ENCODE assay signal across 11 cellular contexts in the genomic region with DNA sequence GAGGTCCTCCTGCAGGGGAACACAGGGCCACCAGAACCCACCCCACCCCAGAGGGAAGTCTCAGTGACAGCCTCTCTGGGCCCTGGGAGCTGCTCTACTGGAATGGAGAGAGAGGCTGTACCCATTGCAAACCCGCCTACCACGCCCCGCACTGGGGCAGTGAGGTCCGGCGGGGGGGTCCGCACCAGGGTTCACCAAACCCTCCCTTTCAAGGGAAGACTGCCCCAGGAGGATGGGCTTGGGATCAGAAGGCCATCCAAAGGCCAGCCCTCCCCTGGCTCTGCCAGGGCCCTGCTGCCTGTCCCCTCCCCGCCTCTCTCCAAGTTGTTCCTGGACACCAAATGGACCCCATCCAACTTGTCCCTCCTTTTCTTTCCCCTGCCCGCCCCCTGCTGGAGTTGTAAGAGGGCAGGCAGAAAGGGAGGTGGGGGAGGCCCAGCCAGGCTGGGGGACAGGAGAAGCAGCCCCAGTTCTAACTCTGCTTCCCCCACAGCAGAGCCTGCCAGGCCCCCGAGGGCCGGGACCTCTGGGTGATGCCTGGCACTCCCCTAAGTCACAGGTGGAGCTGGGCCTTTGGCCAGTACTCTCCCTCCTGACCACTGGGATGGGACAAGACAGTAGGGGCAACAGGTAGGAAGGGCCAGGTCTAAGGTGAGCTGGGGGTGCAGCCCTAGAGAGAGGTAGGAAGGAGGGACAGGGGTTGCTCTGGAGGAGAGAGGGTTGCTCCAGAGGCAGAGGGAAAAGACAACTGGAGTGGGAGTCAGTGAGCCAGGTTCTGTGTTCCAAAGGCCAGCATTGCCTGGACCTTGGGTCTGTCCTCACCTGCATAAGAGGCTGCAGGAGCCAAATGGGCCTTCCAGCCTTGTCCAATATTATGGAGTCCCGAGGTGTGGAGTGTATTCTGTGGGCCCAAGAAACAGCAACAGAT. TPM values are rescaled to one million over a fixed set of nuclear protein-coding genes. Genes with fewer than 3 reads are reported as not detected.
DNase-seq lines count a peak whose midpoint lies in the region; ATAC-seq and TF ChIP-seq lines count a peak whose summit lies in the region.
"Had no signal": no experiment of that assay in that cellular context is flagged by ENCODE, and none has a peak within 500 bp of the region (broad histone marks: within the 10 kb centered on the region; RNA-seq: fewer than 3 reads in every experiment).

No MANE protein-coding gene starts in this region.

- H3K27ac Mint-ChIP-seq in Caco-2 (ENCODE audit: unreplicated experiment) (no peak overlapping the region), progenitor cell of endocrine pancreas (peak overlapping the region; percentile 69)
- H3K27ac Mint-ChIP-seq: activated naive CD8-positive, alpha-beta T cell treated with anti-CD3 and anti-CD28 coated beads, Interleukin-2, amount 50 U/mL, for 24 hours; nephron progenitor cell had no signal

- dilution Hi-C loops in IMR-90 (cut with HindIII; ENCODE audit: low sequenced_read_pairs, unreplicated experiment), result no loop called here

- H3K9me3 ChIP-seq in Caco-2 (peaks cover 5% of the 10 kb centered on the region; the same call in 1 of the 2 replicates), IMR-90 (ENCODE audit: control insufficient read depth, insufficient read depth, low read length) (peaks cover 12% of the 10 kb centered on the region; the same call in 1 of the 2 replicates)

- no TSS peak for BruUV-seq in Caco-2 (replicated peaks; lab: Mats Ljungman, UMichigan)
- no TSS peak for BruUV-seq in IMR-90 (replicated peaks; lab: Mats Ljungman, UMichigan)

- no peak overlapping the region for H2BK120ac ChIP-seq in IMR-90 (ENCODE audit: low read depth, low read length)

- TF ChIP-seq RAD21 in IMR-90 (IDR thresholded peaks at IDR 0.05; ENCODE audit: low read length), result no peak

- H2BK15ac ChIP-seq in IMR-90 (ENCODE audit: low read depth, low read length), result no peak overlapping the region

- no peak overlapping the region for H3K18ac ChIP-seq in IMR-90 (ENCODE audit: low read depth, low read length)

- H4K20me1 ChIP-seq in IMR-90 (ENCODE audit: insufficient read depth, low read length), result no peaks in the 10 kb centered on the region

- peaks cover 13% of the 10 kb centered on the region for H3K27me3 Mint-ChIP-seq in Caco-2 (ENCODE audit: insufficient read depth, unreplicated experiment)
- peaks cover 52% of the 10 kb centered on the region for H3K27me3 Mint-ChIP-seq in progenitor cell of endocrine pancreas

- H3K27me3 ChIP-seq in Caco-2 (replicated peaks; ENCODE audit: control insufficient read depth, insufficient read depth, low read length) (peaks cover 3% of the 10 kb centered on the region; the same call in 1 of the 2 replicates), IMR-90 (ENCODE audit: control insufficient read depth, insufficient read depth, low read length) (peaks cover 45% of the 10 kb centered on the region; the same call in 1 of the 2 replicates)

- H3K4me1 Mint-ChIP-seq in Caco-2 (ENCODE audit: low read depth, unreplicated experiment) (peaks cover 10% of the 10 kb centered on the region), progenitor cell of endocrine pancreas (ENCODE audit: low read depth) (peaks cover 5% of the 10 kb centered on the region)

- no peak overlapping the region for H3K56ac ChIP-seq in IMR-90 (ENCODE audit: extremely low read depth, insufficient read depth, low read length)

- peak in 1 of 2 experiments; percentile 23 for DNase-seq in Caco-2
- DNase-seq in IMR-90, result no peak
- DNase-seq in fibroblast of villous mesenchyme (ENCODE audit: low read depth), result peak; percentile 6
- no peak for DNase-seq in progenitor cell of endocrine pancreas (ENCODE audit: low spot score, unreplicated experiment)
- DNase-seq in CD1c-positive myeloid dendritic cell (ENCODE audit: extremely low spot score), result no peak
- no peak for DNase-seq in H4 (ENCODE audit: low spot score)
- DNase-seq in omental fat pad (ENCODE audit: low spot score), result no peak
- DNase-seq: activated naive CD8-positive, alpha-beta T cell treated with anti-CD3 and anti-CD28 coated beads, Interleukin-2, amount 50 U/mL, for 24 hours; GF-D8; nephron progenitor cell had no signal

- intact Hi-C loops in Caco-2 (cut with micrococcal nuclease; ENCODE audit: unreplicated experiment) (no loop called here), IMR-90 (cut with micrococcal nuclease) (no loop called here)

- in situ Hi-C loops in IMR-90 (cut with MboI; ENCODE audit: low sequenced_read_pairs), result no loop called here

- TF ChIP-seq POLR2A in IMR-90 (IDR thresholded peaks at IDR 0.05; ENCODE audit: low read depth, low read length), result no peak

- no peak overlapping the region for H2BK5ac ChIP-seq in IMR-90 (ENCODE audit: low read depth, low read length, poor library complexity, severe bottlenecking)

- TF ChIP-seq CTCF in Caco-2 (IDR thresholded peaks at IDR 0.05; ENCODE audit: insufficient read depth in 1 of 2, low read depth in 1 of 2, low read length in 1 of 2, severe bottlenecking in 1 of 2, unreplicated experiment in 1 of 2) (no peak), IMR-90 (conservative IDR thresholded peaks at IDR 0.05; ENCODE audit: low read depth, low read length) (peak; percentile 10; the same call in 1 of the 2 replicates), fibroblast of villous mesenchyme (IDR thresholded peaks at IDR 0.05; ENCODE audit: insufficient read depth, low read depth, low read length) (peak; percentile 21), progenitor cell of endocrine pancreas (IDR thresholded peaks at IDR 0.05; ENCODE audit: unreplicated experiment) (no peak), omental fat pad (IDR thresholded peaks at IDR 0.05) (no peak)

- H3K4me3 Mint-ChIP-seq in Caco-2 (ENCODE audit: unreplicated experiment), result peak overlapping the region; percentile 37
- H3K4me3 Mint-ChIP-seq in progenitor cell of endocrine pancreas (ENCODE audit: low read depth), result peak overlapping the region; percentile 56
- H3K4me3 Mint-ChIP-seq: activated naive CD8-positive, alpha-beta T cell treated with anti-CD3 and anti-CD28 coated beads, Interleukin-2, amount 50 U/mL, for 24 hours; nephron progenitor cell had no signal

- no peak overlapping the region for H2AK5ac ChIP-seq in IMR-90 (ENCODE audit: low read depth, low read length)

- no peak overlapping the region for H2BK20ac ChIP-seq in IMR-90 (ENCODE audit: low read depth, low read length)

- no peak for ATAC-seq in IMR-90 (ENCODE audit: low read depth)
- ATAC-seq in GM19455 (IDR thresholded peaks at IDR 0.05; ENCODE audit: unreplicated experiment), result no peak
- ATAC-seq in omental fat pad (ENCODE audit: low FRiP score), result no peak
- ATAC-seq: activated naive CD8-positive, alpha-beta T cell treated with anti-CD3 and anti-CD28 coated beads, Interleukin-2, amount 50 U/mL, for 24 hours had no signal

- no peak overlapping the region for H3K27ac ChIP-seq in IMR-90 (ENCODE audit: insufficient read depth, low read length)

- no peak overlapping the region for H3K4ac ChIP-seq in IMR-90 (ENCODE audit: low read depth, low read length)

- H2AK9ac ChIP-seq in IMR-90 (replicated peaks; ENCODE audit: low read depth, low read length, poor library complexity), result no peak overlapping the region

- CTCF ChIA-PET in Caco-2 (lab: Charles Lee), result no interaction called here
- CTCF ChIA-PET in IMR-90 (lab: Yijun Ruan, JAX), result no interaction called here

- H3K23ac ChIP-seq in IMR-90 (ENCODE audit: low read depth, low read length), result no peak overlapping the region

- no CpG with 5 or more reads among the region's 11 CpGs for WGBS in IMR-90 (ENCODE audit: extremely low coverage in 2 of 2, insufficient read length in 1 of 2), 2 experiments

- no peak overlapping the region for H4K5ac ChIP-seq in IMR-90 (ENCODE audit: low read depth, low read length)

- no peak overlapping the region for H3K4me2 ChIP-seq in IMR-90 (ENCODE audit: low read depth, low read length)

- no peaks in the 10 kb centered on the region for H3K79me1 ChIP-seq in IMR-90 (ENCODE audit: low read depth in 1 of 2, low read length in 2 of 2)

- H3K14ac ChIP-seq in IMR-90 (replicated peaks; ENCODE audit: low read depth, low read length), result no peak overlapping the region

- no peak overlapping the region for H2AFZ ChIP-seq in IMR-90 (replicated peaks; ENCODE audit: low read length, poor library complexity)

- no peaks in the 10 kb centered on the region; the same call in 1 of the 2 replicates for H3K36me3 ChIP-seq in Caco-2 (ENCODE audit: control insufficient read depth, insufficient read depth, low read length)
- no peaks in the 10 kb centered on the region for H3K36me3 ChIP-seq in IMR-90 (ENCODE audit: control insufficient read depth, insufficient read depth, low read length)

- no peak overlapping the region for H4K8ac ChIP-seq in IMR-90 (ENCODE audit: low read depth in 2 of 2, low read length in 2 of 2)

- H3K4me1 ChIP-seq in Caco-2, result peaks cover 14% of the 10 kb centered on the region; the same call in 1 of the 2 replicates
- H3K4me1 ChIP-seq in IMR-90 (ENCODE audit: control insufficient read depth, insufficient read depth, low read length), result no peaks in the 10 kb centered on the region

- no peaks in the 10 kb centered on the region for H3K9me3 Mint-ChIP-seq in Caco-2 (ENCODE audit: unreplicated experiment)
- H3K9me3 Mint-ChIP-seq in progenitor cell of endocrine pancreas (ENCODE audit: low read depth), result no peaks in the 10 kb centered on the region
- H3K9me3 Mint-ChIP-seq: activated naive CD8-positive, alpha-beta T cell treated with anti-CD3 and anti-CD28 coated beads, Interleukin-2, amount 50 U/mL, for 24 hours had no signal

- no peaks in the 10 kb centered on the region for H3K36me3 Mint-ChIP-seq in Caco-2 (ENCODE audit: insufficient read depth, unreplicated experiment)
- peaks cover 4% of the 10 kb centered on the region for H3K36me3 Mint-ChIP-seq in progenitor cell of endocrine pancreas (ENCODE audit: insufficient read depth)

- POLR2A ChIA-PET in Caco-2 (lab: Charles Lee), result no interaction called here
- POLR2A ChIA-PET in IMR-90 (lab: Charles Lee; ENCODE audit: unreplicated experiment), result no interaction called here

- H3K9me1 ChIP-seq in IMR-90 (ENCODE audit: insufficient read depth, low read length), result no peaks in the 10 kb centered on the region

- H4K91ac ChIP-seq in IMR-90 (ENCODE audit: insufficient read depth, low read depth, low read length), result no peak overlapping the region

- H3K4me3 ChIP-seq in Caco-2 (ENCODE audit: low read depth, low read length) (no peak overlapping the region), IMR-90 (ENCODE audit: insufficient read depth, low read depth, low read length) (no peak overlapping the region), fibroblast of villous mesenchyme (ENCODE audit: low read depth, low read length) (no peak overlapping the region)

- no peak overlapping the region for H3K9ac ChIP-seq in IMR-90 (ENCODE audit: low read depth, low read length)

TF ChIP-seq in IMR-90, 13 proteins besides CTCF, POLR2A, EP300 and RAD21 (continues in another document):
- no peak for TF ChIP-seq MAZ (IDR thresholded peaks at IDR 0.05; ENCODE audit: borderline replicate concordance, low read depth, low read length)

RNA-seq across cellular contexts. Expression of a gene that starts 3.2 kb away (rescaled TPM):
- total RNA-seq in Caco-2 (2022) (0.41 and 0.53 TPM in 2 replicates), IMR-90 (2012; rRNA removed) (not detected in 2 replicates), fibroblast of villous mesenchyme (not detected in 2 replicates), progenitor cell of endocrine pancreas (3.4 and 4.4 TPM in 2 replicates), omental fat pad (10 to 100 TPM in 1 of 4 donors, 1 to 10 TPM in 3; 4.3 to 14.2 (median 5.1) TPM)
- not detected in 2 replicates for polyA plus RNA-seq in IMR-90 (2012; rRNA removed)
- 0.03 TPM in 1 of 2 replicates, not detected in the other for polyA plus RNA-seq in IMR-90 (2012; cell fraction: cytosol; rRNA removed)
- not detected in 2 replicates for polyA plus RNA-seq in IMR-90 (2012; cell fraction: nucleus; rRNA removed; ENCODE audit: low replicate concordance)
- total RNA-seq in H4 (2014; rRNA removed; shearing (Covaris generic)), result not detected in 2 replicates

Comparison
In these comparisons a context has a peak if more than half of its experiments do, and no peak if none do; other contexts are left out.
1. CTCF ChIP-seq: peak in IMR-90 (single experiment) and fibroblast of villous mesenchyme (single experiment); none in Caco-2 (0 of 2), progenitor cell of endocrine pancreas (single experiment) and omental fat pad (0 of 3).